ENCODE assay signal across 1 cellular context in the genomic region with DNA sequence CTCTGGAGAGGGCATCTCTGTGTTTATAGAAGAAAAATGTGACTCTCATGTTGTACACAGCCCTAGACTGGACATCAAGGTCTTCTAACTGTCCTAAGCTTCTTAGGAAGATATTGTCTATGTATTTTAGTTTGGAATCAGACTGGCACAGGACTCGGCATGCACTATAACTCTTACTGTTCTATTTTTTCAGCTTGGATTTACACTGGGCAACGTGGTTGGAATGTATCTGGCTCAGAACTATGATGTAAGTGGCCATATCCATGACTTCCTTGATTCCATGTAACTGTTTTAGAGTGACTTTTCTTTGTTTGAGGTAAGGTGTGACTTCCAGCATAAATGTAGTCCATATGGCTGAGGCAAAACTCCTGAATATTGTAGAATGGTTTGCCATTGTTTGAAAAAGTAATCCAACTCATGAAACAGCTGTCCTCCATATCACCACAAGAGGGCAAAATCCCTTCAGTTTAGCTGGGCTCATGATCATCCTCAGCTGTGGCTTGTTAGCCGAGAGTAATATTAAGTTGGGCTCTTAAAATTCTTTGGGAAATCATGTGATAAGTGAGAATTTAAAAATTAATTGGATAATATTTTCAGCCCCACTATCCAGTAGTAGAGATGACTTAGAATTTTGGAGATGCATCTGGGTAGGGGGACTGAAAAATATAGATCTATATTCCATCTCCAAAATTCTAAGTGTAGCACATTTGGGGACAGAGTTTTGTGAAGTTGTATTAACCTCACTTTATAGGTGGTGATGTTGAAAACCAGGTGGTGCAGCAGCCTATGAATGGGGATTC.
TF ChIP-seq lines count a peak whose summit lies in the region.

No MANE protein-coding gene starts in this region.

TF ChIP-seq in SK-N-SH, 30 proteins besides CTCF, POLR2A, EP300 and RAD21 (continued from another document):
- TF ChIP-seq, protein P1, sequence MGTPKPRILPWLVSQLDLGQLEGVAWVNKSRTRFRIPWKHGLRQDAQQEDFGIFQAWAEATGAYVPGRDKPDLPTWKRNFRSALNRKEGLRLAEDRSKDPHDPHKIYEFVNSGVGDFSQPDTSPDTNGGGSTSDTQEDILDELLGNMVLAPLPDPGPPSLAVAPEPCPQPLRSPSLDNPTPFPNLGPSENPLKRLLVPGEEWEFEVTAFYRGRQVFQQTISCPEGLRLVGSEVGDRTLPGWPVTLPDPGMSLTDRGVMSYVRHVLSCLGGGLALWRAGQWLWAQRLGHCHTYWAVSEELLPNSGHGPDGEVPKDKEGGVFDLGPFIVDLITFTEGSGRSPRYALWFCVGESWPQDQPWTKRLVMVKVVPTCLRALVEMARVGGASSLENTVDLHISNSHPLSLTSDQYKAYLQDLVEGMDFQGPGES (IDR thresholded peaks at IDR 0.05; ENCODE audit: low read depth, low read length), result peak; percentile 1; the same call in 1 of the 2 replicates
